25 cellular contexts compared by ENCODE assay signal in genomic region chr10:77332256-77332655, GRCh38.
A peak's percentile ranks its signal among the peaks of the same experiment; 100 is the strongest.
DNase-seq lines count a peak whose midpoint lies in the region; ATAC-seq, FAIRE-seq and TF ChIP-seq lines count a peak whose summit lies in the region.
"Had no signal": no experiment of that assay in that cellular context is flagged by ENCODE, and none has a peak within 500 bp of the region (broad histone marks: within the 10 kb centered on the region; RNA-seq: fewer than 3 reads in every experiment).

No MANE protein-coding gene starts in this region.

- peak overlapping the region; percentile 27 for H2BK120ac ChIP-seq in H1 (replicated peaks; ENCODE audit: low read depth, low read length)

- no peaks in the 10 kb centered on the region for H4K20me1 ChIP-seq in H1 (replicated peaks in 1 of 2; ENCODE audit: control insufficient read depth in 1 of 2, insufficient read depth in 2 of 2, low read length in 2 of 2)

- H3K9ac ChIP-seq in H1 (replicated peaks in 1 of 4; ENCODE audit: extremely low read depth in 1 of 4, low read depth in 3 of 4, low read length in 3 of 4) = no peak overlapping the region

- no peak overlapping the region for H4K5ac ChIP-seq in H1 (ENCODE audit: insufficient read length, low read depth, low read length)

- H3K56ac ChIP-seq in H1 (replicated peaks; ENCODE audit: insufficient read length, low read depth, low read length) = no peak overlapping the region

- TF ChIP-seq RAD21 in H1 (IDR thresholded peaks at IDR 0.05 in 1 of 2, conservative IDR thresholded peaks at IDR 0.05 in 1 of 2; ENCODE audit: low read depth in 2 of 2, low read length in 2 of 2) = no peak

- H2AFZ ChIP-seq in H1 (ENCODE audit: low read length) = no peak overlapping the region

- H2BK5ac ChIP-seq in H1 (ENCODE audit: low read depth, low read length) = no peak overlapping the region

- no peaks in the 10 kb centered on the region for H3K79me1 ChIP-seq in H1 (ENCODE audit: low read depth, low read length)

- TF ChIP-seq CTCF in 22Rv1 (IDR thresholded peaks at IDR 0.05) (0 out of 2 replicates have a peak, but pooled peaks have one; percentile 9), H1 (IDR thresholded peaks at IDR 0.05; ENCODE audit: control extremely low read depth in 1 of 3, insufficient read depth in 1 of 3, low read depth in 1 of 3, low read length in 3 of 3) (no peak)

- H3K4me1 ChIP-seq in H1 (replicated peaks in 1 of 4; ENCODE audit: control insufficient read depth in 3 of 4, insufficient read depth in 4 of 4, low read length in 3 of 4) = no peaks in the 10 kb centered on the region
- H3K4me1 ChIP-seq: heart right ventricle, upper lobe of left lung had no signal

- no peaks in the 10 kb centered on the region for H3K27me3 ChIP-seq in H1 (replicated peaks in 1 of 4; ENCODE audit: control insufficient read depth in 3 of 4, extremely low read depth in 1 of 4, insufficient read depth in 3 of 4, low read length in 3 of 4)
- H3K27me3 ChIP-seq: ovary, sigmoid colon, stomach, upper lobe of left lung had no signal

- no peak overlapping the region for H3K4ac ChIP-seq in H1 (replicated peaks; ENCODE audit: insufficient read length, low read depth, low read length)

- no peaks in the 10 kb centered on the region for H3K79me2 ChIP-seq in H1 (ENCODE audit: control insufficient read depth in 1 of 2, insufficient read depth in 2 of 2, low read length in 2 of 2)

- H4K91ac ChIP-seq in H1 (replicated peaks; ENCODE audit: insufficient read length, low read length) = no peak overlapping the region

- no peak for TF ChIP-seq EP300 in H1 (IDR thresholded peaks at IDR 0.05; ENCODE audit: borderline replicate concordance in 1 of 2, low read depth in 2 of 2, low read length in 2 of 2)

- no peaks in the 10 kb centered on the region for H3K23me2 ChIP-seq in H1 (ENCODE audit: low read depth, low read length)

- no peak overlapping the region for H3K23ac ChIP-seq in H1 (ENCODE audit: insufficient read length)

- no peaks in the 10 kb centered on the region for H3K9me3 ChIP-seq in H1 (ENCODE audit: insufficient read depth in 2 of 2, low read depth in 1 of 2, low read length in 1 of 2)
- H3K9me3 ChIP-seq: heart right ventricle, ovary, sigmoid colon, stomach, upper lobe of left lung had no signal

- H3K4me3 ChIP-seq in H1 (ENCODE audit: extremely low read depth in 1 of 4, insufficient read depth in 2 of 4, low read depth in 3 of 4, low read length in 4 of 4) = no peak overlapping the region
- H3K4me3 ChIP-seq: GM12878, heart right ventricle, lung, ovary, sigmoid colon, stomach, upper lobe of left lung had no signal

- POLR2A ChIA-PET in H1 (lab: Charles Lee; ENCODE audit: partially characterized antibody) = no interaction called here

- H3K27ac ChIP-seq in 22Rv1 (peak overlapping the region; percentile 87), H1 (ENCODE audit: low read depth, low read length) (no peak overlapping the region)
- H3K27ac ChIP-seq: heart right ventricle, ovary, sigmoid colon, stomach, upper lobe of left lung had no signal

- H3K36me3 ChIP-seq in H1 (ENCODE audit: control insufficient read depth in 2 of 4, insufficient read depth in 4 of 4, low read length in 3 of 4) = no peaks in the 10 kb centered on the region
- H3K36me3 ChIP-seq: heart right ventricle, ovary, sigmoid colon, stomach, upper lobe of left lung had no signal

- FAIRE-seq in H1 (lab: Jason Lieb, UNC) = no peak
- FAIRE-seq: astrocyte, GM12878 had no signal

- CTCF ChIA-PET in H1 (lab: Charles Lee; ENCODE audit: partially characterized antibody) = interaction anchor here (0.6 to 2.0 kb wide), 4 partner anchors 9 to 933 kb away, joined by 3 to 6 read pairs (median 4); no protein-coding TSS in a partner anchor

- DNase-seq in DMS 273 treated with DMSO at 0.1 percent for 48 hours (lab: John Stamatoyannopoulos, UW) (peak; percentile 88), NCI-H2171 treated with DMSO at 0.1 percent for 48 hours (lab: John Stamatoyannopoulos, UW) (peak; percentile 92), H1 (ENCODE audit: low read depth in 1 of 2, low spot score in 2 of 2) (no peak), dermis blood vessel endothelial cell (no peak)
- DNase-seq in activated CD4-positive, alpha-beta T cell treated with anti-CD3 and anti-CD28 coated beads, Interleukin-2, amount 50 U/mL, for 1 hour = no peak
- no peak for DNase-seq in activated CD8-positive, alpha-beta memory T cell treated with anti-CD3 and anti-CD28 coated beads for 24 hours
- DNase-seq: activated CD4-positive, alpha-beta T cell treated with anti-CD3 and anti-CD28 coated beads, Interleukin-2, amount 50 U/mL, for 48 hours; activated T-cell treated with anti-CD3 and anti-CD28 coated beads, Interleukin-2, amount 50 U/mL, for 24 hours; CD8-positive, alpha-beta T cell; GDM1; HCEC 1CT; heart right ventricle; immature natural killer cell; NCI-H1930; ovary; sigmoid colon; stimulated activated CD4-positive, alpha-beta T cell treated with anti-CD3 and anti-CD28 coated beads, Interleukin-2, amount 100 ng/mL, for 24 hours; stomach; T-helper 1 cell; upper lobe of left lung had no signal

- peak overlapping the region; percentile 20 for H3K14ac ChIP-seq in H1 (ENCODE audit: insufficient read length)

- H2AK5ac ChIP-seq in H1 (ENCODE audit: low read depth, low read length) = no peak overlapping the region

- TF ChIP-seq POLR2A in H1 (IDR thresholded peaks at IDR 0.05; ENCODE audit: control extremely low read depth in 1 of 2, low read depth in 2 of 2, low read length in 2 of 2) = no peak

- peak overlapping the region; percentile 37; the same call in 1 of the 2 replicates for H4K8ac ChIP-seq in H1 (ENCODE audit: extremely low read depth, insufficient read depth, low read length)

- H2BK20ac ChIP-seq in H1 (ENCODE audit: low read length) = no peak overlapping the region

- H2BK12ac ChIP-seq in H1 (ENCODE audit: low read depth, low read length) = no peak overlapping the region

- H3K18ac ChIP-seq in H1 (ENCODE audit: extremely low read depth, low read length) = no peak overlapping the region

- no peak overlapping the region for H2BK15ac ChIP-seq in H1 (ENCODE audit: low read length)

- H3K4me2 ChIP-seq in H1 (ENCODE audit: insufficient read depth in 1 of 2, low read depth in 2 of 2, low read length in 2 of 2) = no peak overlapping the region

- ATAC-seq in HG03565 (IDR thresholded peaks at IDR 0.05; ENCODE audit: unreplicated experiment) = no peak
- ATAC-seq: CD8-positive, alpha-beta T cell; GM12878; heart right ventricle had no signal

TF ChIP-seq in H1, 55 proteins besides CTCF, POLR2A, EP300 and RAD21:
- TF ChIP-seq KDM4A (IDR thresholded peaks at IDR 0.05; ENCODE audit: low read depth, low read length, severe bottlenecking) = no peak
- TF ChIP-seq POLR2AphosphoS5 (IDR thresholded peaks at IDR 0.05; ENCODE audit: low read depth, low read length) = no peak
- no peak for TF ChIP-seq YY1 (IDR thresholded peaks at IDR 0.05; ENCODE audit: low read depth, low read length)

Comparison
In these comparisons a context has a peak if more than half of its experiments do, and no peak if none do; other contexts are left out.
1. DNase-seq: peak in DMS 273 treated with DMSO at 0.1 percent for 48 hours (single experiment) and NCI-H2171 treated with DMSO at 0.1 percent for 48 hours (single experiment); none in H1 (0 of 2), dermis blood vessel endothelial cell (single experiment), activated CD4-positive, alpha-beta T cell treated with anti-CD3 and anti-CD28 coated beads, Interleukin-2, amount 50 U/mL, for 1 hour (single experiment) and activated CD8-positive, alpha-beta memory T cell treated with anti-CD3 and anti-CD28 coated beads for 24 hours (single experiment).